ENCODE assay signal across 15 cellular contexts in the genomic region with DNA sequence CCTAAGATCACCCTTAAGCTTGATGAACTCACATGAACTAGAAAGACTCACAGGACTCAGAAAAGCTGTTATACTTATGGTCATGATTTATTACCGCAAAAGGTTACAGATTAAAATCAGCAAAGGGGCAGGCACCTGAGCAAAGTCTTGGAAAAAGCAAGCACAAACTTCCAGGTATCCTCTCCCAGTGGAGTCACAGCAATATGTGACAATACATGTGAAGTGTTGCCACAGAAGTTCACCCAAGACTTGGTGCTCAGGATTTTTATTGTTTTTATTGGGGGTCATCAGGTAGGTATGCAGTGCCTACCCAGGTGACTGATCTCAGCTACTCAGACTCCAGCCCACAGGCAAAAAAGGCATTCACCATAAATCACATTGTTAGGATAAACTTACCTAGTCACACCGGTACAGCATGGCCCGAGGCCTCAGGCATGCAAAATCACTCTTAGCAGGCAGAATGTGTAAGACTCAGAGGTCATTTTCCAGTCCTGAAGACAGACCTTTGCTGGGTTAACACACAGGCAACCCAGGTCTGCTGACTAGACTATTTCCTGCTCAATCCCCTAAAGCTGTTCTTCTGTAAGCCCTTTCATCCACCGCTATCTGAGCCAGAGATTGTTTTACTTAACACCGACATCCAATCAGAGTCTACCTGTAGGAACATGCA. TPM values are rescaled to one million over a fixed set of nuclear protein-coding genes. Genes with fewer than 3 reads are reported as not detected.
DNase-seq lines count a peak whose midpoint lies in the region; ATAC-seq lines count a peak whose summit lies in the region.
"Had no signal": no experiment of that assay in that cellular context is flagged by ENCODE, and none has a peak within 500 bp of the region (broad histone marks: within the 10 kb centered on the region; RNA-seq: fewer than 3 reads in every experiment).

No MANE protein-coding gene starts in this region.

- peak; percentile 51 for DNase-seq in activated CD4-positive, alpha-beta T cell treated with anti-CD3 and anti-CD28 coated beads, Interleukin-2, amount 10 ng/mL, durations not matched to agents 24 days and 14 days
- no peak for DNase-seq in activated CD4-positive, alpha-beta T cell treated with anti-CD3 and anti-CD28 coated beads, Interleukin-2, amount 50 U/mL, for 48 hours
- DNase-seq in activated T-helper 1 cell treated with anti-CD3 and anti-CD28 coated beads, Interleukin-12 subunit alpha, Interleukin-12 subunit beta, Interleukin-2, Interleukin-4 antibody, amounts not matched to agents 30 ng/mL and 10 ng/mL and 1 ng/mL, durations not matched to agents 14 hours and 24 hours and 36 hours (ENCODE audit: low spot score): no peak
- DNase-seq in islet precursor cell (peak; percentile 98), renal cortical epithelial cell (ENCODE audit: low read depth) (peak; percentile 97)
- DNase-seq: activated naive CD4-positive, alpha-beta T cell treated with Interleukin-2 at 50 U/mL for 16 hours; aorta; mesenchymal stem cell; NCI-H187; uterus had no signal

- H3K36me3 Mint-ChIP-seq in activated CD4-positive, alpha-beta T cell treated with anti-CD3 and anti-CD28 coated beads, Interleukin-2, amount 10 ng/mL, durations not matched to agents 24 days and 14 days (ENCODE audit: low read depth): no peaks in the 10 kb centered on the region
- H3K36me3 Mint-ChIP-seq in activated T-helper 1 cell treated with anti-CD3 and anti-CD28 coated beads, Interleukin-12 subunit alpha, Interleukin-12 subunit beta, Interleukin-2, Interleukin-4 antibody, amounts not matched to agents 30 ng/mL and 10 ng/mL and 1 ng/mL, durations not matched to agents 14 hours and 24 hours and 36 hours (ENCODE audit: low read depth): no peaks in the 10 kb centered on the region
- H3K36me3 Mint-ChIP-seq: CD14-positive monocyte had no signal

- ATAC-seq in GM21447 (IDR thresholded peaks at IDR 0.05; ENCODE audit: unreplicated experiment) (no peak), GM18861 (IDR thresholded peaks at IDR 0.05; ENCODE audit: unreplicated experiment) (no peak), GM21360 (IDR thresholded peaks at IDR 0.05; ENCODE audit: unreplicated experiment) (no peak)
- ATAC-seq: SK-N-SH treated with all-trans-retinoic acid at 6 μM for 48 hours had no signal

- no peak overlapping the region for H3K4me3 Mint-ChIP-seq in activated CD4-positive, alpha-beta T cell treated with anti-CD3 and anti-CD28 coated beads, Interleukin-2, amount 10 ng/mL, durations not matched to agents 24 days and 14 days
- no peak overlapping the region for H3K4me3 Mint-ChIP-seq in activated T-helper 1 cell treated with anti-CD3 and anti-CD28 coated beads, Interleukin-12 subunit alpha, Interleukin-12 subunit beta, Interleukin-2, Interleukin-4 antibody, amounts not matched to agents 30 ng/mL and 10 ng/mL and 1 ng/mL, durations not matched to agents 14 hours and 24 hours and 36 hours
- H3K4me3 Mint-ChIP-seq: CD14-positive monocyte had no signal

- H3K9me3 Mint-ChIP-seq in activated CD4-positive, alpha-beta T cell treated with anti-CD3 and anti-CD28 coated beads, Interleukin-2, amount 10 ng/mL, durations not matched to agents 24 days and 14 days: no peaks in the 10 kb centered on the region
- no peaks in the 10 kb centered on the region for H3K9me3 Mint-ChIP-seq in activated T-helper 1 cell treated with anti-CD3 and anti-CD28 coated beads, Interleukin-12 subunit alpha, Interleukin-12 subunit beta, Interleukin-2, Interleukin-4 antibody, amounts not matched to agents 30 ng/mL and 10 ng/mL and 1 ng/mL, durations not matched to agents 14 hours and 24 hours and 36 hours

- peaks cover 5% of the 10 kb centered on the region for H3K4me1 Mint-ChIP-seq in activated CD4-positive, alpha-beta T cell treated with anti-CD3 and anti-CD28 coated beads, Interleukin-2, amount 10 ng/mL, durations not matched to agents 24 days and 14 days
- H3K4me1 Mint-ChIP-seq in activated T-helper 1 cell treated with anti-CD3 and anti-CD28 coated beads, Interleukin-12 subunit alpha, Interleukin-12 subunit beta, Interleukin-2, Interleukin-4 antibody, amounts not matched to agents 30 ng/mL and 10 ng/mL and 1 ng/mL, durations not matched to agents 14 hours and 24 hours and 36 hours (ENCODE audit: low read depth): no peaks in the 10 kb centered on the region
- H3K4me1 Mint-ChIP-seq: CD14-positive monocyte had no signal

- H3K27ac Mint-ChIP-seq in activated CD4-positive, alpha-beta T cell treated with anti-CD3 and anti-CD28 coated beads, Interleukin-2, amount 10 ng/mL, durations not matched to agents 24 days and 14 days: no peak overlapping the region
- peak overlapping the region; percentile 11 for H3K27ac Mint-ChIP-seq in activated T-helper 1 cell treated with anti-CD3 and anti-CD28 coated beads, Interleukin-12 subunit alpha, Interleukin-12 subunit beta, Interleukin-2, Interleukin-4 antibody, amounts not matched to agents 30 ng/mL and 10 ng/mL and 1 ng/mL, durations not matched to agents 14 hours and 24 hours and 36 hours
- H3K27ac Mint-ChIP-seq: CD14-positive monocyte had no signal

- intact Hi-C loops in activated CD4-positive, alpha-beta T cell treated with anti-CD3 and anti-CD28 coated beads, Interleukin-2, amount 10 ng/mL, durations not matched to agents 24 days and 14 days (cut with micrococcal nuclease): no loop called here
- intact Hi-C loops in activated T-helper 1 cell treated with anti-CD3 and anti-CD28 coated beads, Interleukin-12 subunit alpha, Interleukin-12 subunit beta, Interleukin-2, Interleukin-4 antibody, amounts not matched to agents 30 ng/mL and 10 ng/mL and 1 ng/mL, durations not matched to agents 14 hours and 24 hours and 36 hours (cut with micrococcal nuclease): no loop called here

- H3K27me3 Mint-ChIP-seq in activated CD4-positive, alpha-beta T cell treated with anti-CD3 and anti-CD28 coated beads, Interleukin-2, amount 10 ng/mL, durations not matched to agents 24 days and 14 days: peaks cover 9% of the 10 kb centered on the region
- H3K27me3 Mint-ChIP-seq in activated T-helper 1 cell treated with anti-CD3 and anti-CD28 coated beads, Interleukin-12 subunit alpha, Interleukin-12 subunit beta, Interleukin-2, Interleukin-4 antibody, amounts not matched to agents 30 ng/mL and 10 ng/mL and 1 ng/mL, durations not matched to agents 14 hours and 24 hours and 36 hours (ENCODE audit: insufficient read depth): peaks cover 18% of the 10 kb centered on the region

RNA-seq across cellular contexts. Expression of gene SSX2IP, which starts 55.6 kb away (rescaled TPM):
- total RNA-seq in activated CD4-positive, alpha-beta T cell treated with anti-CD3 and anti-CD28 coated beads, Interleukin-2, amount 10 ng/mL, durations not matched to agents 24 days and 14 days: 10.0 and 11.8 TPM in 2 replicates
- 11.1 and 15.0 TPM in 2 replicates for total RNA-seq in activated T-helper 1 cell treated with anti-CD3 and anti-CD28 coated beads, Interleukin-12 subunit alpha, Interleukin-12 subunit beta, Interleukin-2, Interleukin-4 antibody, amounts not matched to agents 30 ng/mL and 10 ng/mL and 1 ng/mL, durations not matched to agents 14 hours and 24 hours and 36 hours
- 16.1 and 36.8 TPM in 2 replicates for total RNA-seq in renal cortical epithelial cell

Comparison
In these comparisons a context has a peak if more than half of its experiments do, and no peak if none do; other contexts are left out.
1. DNase-seq: peak in activated CD4-positive, alpha-beta T cell treated with anti-CD3 and anti-CD28 coated beads, Interleukin-2, amount 10 ng/mL, durations not matched to agents 24 days and 14 days (single experiment), islet precursor cell (single experiment) and renal cortical epithelial cell (single experiment); none in activated CD4-positive, alpha-beta T cell treated with anti-CD3 and anti-CD28 coated beads, Interleukin-2, amount 50 U/mL, for 48 hours (0 of 2) and activated T-helper 1 cell treated with anti-CD3 and anti-CD28 coated beads, Interleukin-12 subunit alpha, Interleukin-12 subunit beta, Interleukin-2, Interleukin-4 antibody, amounts not matched to agents 30 ng/mL and 10 ng/mL and 1 ng/mL, durations not matched to agents 14 hours and 24 hours and 36 hours (single experiment).